23 cellular contexts compared by ENCODE assay signal in the genomic region with DNA sequence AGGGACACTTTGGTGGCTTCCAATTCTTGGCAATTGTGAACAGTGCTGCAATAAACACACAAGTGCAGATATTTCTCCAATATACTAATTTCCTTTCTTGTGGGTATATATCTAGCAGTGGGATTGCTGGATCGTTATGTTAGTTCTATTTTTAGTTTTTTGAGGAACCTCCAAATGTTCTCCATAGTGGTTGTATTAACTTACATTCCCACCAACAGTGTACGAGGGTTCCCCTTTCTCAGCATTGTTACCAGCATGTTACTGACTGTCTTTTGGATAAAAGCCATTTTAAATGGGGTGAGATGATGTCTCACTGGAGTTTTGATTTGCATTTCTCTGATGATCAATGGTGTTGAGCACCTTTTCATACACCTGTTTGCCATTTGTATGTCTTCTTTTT.
"Had no signal": no experiment of that assay in that cellular context is flagged by ENCODE, and none has a peak within 500 bp of the region (broad histone marks: within the 10 kb centered on the region; RNA-seq: fewer than 3 reads in every experiment).

No MANE protein-coding gene starts in this region.

- H3K36me3 Mint-ChIP-seq: natural killer cell treated with Interleukin-12 subunit alpha and Interleukin-12 subunit beta and Interleukin-15 and Interleukin-18, amount 100 ng/mL, for 72 hours; stimulated activated effector memory CD8-positive, alpha-beta T cell treated with anti-CD3 and anti-CD28 coated beads, Interleukin-12 subunit alpha, Interleukin-12 subunit beta, amount 100 ng/mL, for 72 hours had no signal

- H3K4me3 Mint-ChIP-seq: immature natural killer cell; natural killer cell treated with Interleukin-12 subunit alpha and Interleukin-12 subunit beta and Interleukin-15 and Interleukin-18, amount 100 ng/mL, for 72 hours; neural progenitor cell; stimulated activated effector memory CD8-positive, alpha-beta T cell treated with anti-CD3 and anti-CD28 coated beads, Interleukin-12 subunit alpha, Interleukin-12 subunit beta, amount 100 ng/mL, for 72 hours had no signal

- H3K4me1 ChIP-seq: neural progenitor cell, pancreas, right lobe of liver, suprapubic skin had no signal

- H3K27ac Mint-ChIP-seq: immature natural killer cell; neural progenitor cell; progenitor cell of endocrine pancreas; stimulated activated effector memory CD8-positive, alpha-beta T cell treated with anti-CD3 and anti-CD28 coated beads, Interleukin-12 subunit alpha, Interleukin-12 subunit beta, amount 100 ng/mL, for 72 hours had no signal

- H3K4me3 ChIP-seq: gastroesophageal sphincter, left lung, lower lobe of right lung, neural progenitor cell, pancreas, right lobe of liver, suprapubic skin, thyroid gland, upper lobe of left lung, vagina had no signal

- DNase-seq: effector memory CD4-positive, alpha-beta T cell; glutamatergic neuron; immature natural killer cell; left lung; lower lobe of right lung; mesenchymal stem cell; midbrain; occipital lobe; pancreas; right lobe of liver; stimulated activated CD4-positive, alpha-beta T cell treated with anti-CD3 and anti-CD28 coated beads, Interleukin-4, amount 100 ng/mL, for 1 hour; stimulated activated CD8-positive, alpha-beta memory T cell treated with anti-CD3 and anti-CD28 coated beads, Interleukin-4, amount 100 ng/mL, for 48 hours; stimulated activated naive CD8-positive, alpha-beta T cell treated with anti-CD3 and anti-CD28 coated beads, Interleukin-15, Interleukin-2, amounts not matched to agents 100 U/mL and 50 U/mL, for 24 hours; thyroid gland; upper lobe of left lung had no signal

- H3K9me3 Mint-ChIP-seq: immature natural killer cell; natural killer cell treated with Interleukin-12 subunit alpha and Interleukin-12 subunit beta and Interleukin-15 and Interleukin-18, amount 100 ng/mL, for 72 hours; stimulated activated effector memory CD8-positive, alpha-beta T cell treated with anti-CD3 and anti-CD28 coated beads, Interleukin-12 subunit alpha, Interleukin-12 subunit beta, amount 100 ng/mL, for 72 hours had no signal

- H3K27me3 Mint-ChIP-seq: natural killer cell treated with Interleukin-12 subunit alpha and Interleukin-12 subunit beta and Interleukin-15 and Interleukin-18, amount 100 ng/mL, for 72 hours; progenitor cell of endocrine pancreas had no signal

- H3K27me3 ChIP-seq: gastroesophageal sphincter, left lung, neural progenitor cell, pancreas, right lobe of liver, suprapubic skin, thyroid gland, upper lobe of left lung, vagina had no signal

- H3K9me3 ChIP-seq: gastroesophageal sphincter, lower lobe of right lung, pancreas, right lobe of liver, thyroid gland, upper lobe of left lung, vagina had no signal

- H3K27ac ChIP-seq: gastroesophageal sphincter, left lung, lower lobe of right lung, neural progenitor cell, pancreas, right lobe of liver, suprapubic skin, thyroid gland, upper lobe of left lung, vagina had no signal

- H3K36me3 ChIP-seq: gastroesophageal sphincter, left lung, lower lobe of right lung, neural progenitor cell, pancreas, right lobe of liver, suprapubic skin, thyroid gland, upper lobe of left lung, vagina had no signal

- ATAC-seq: esophagus mucosa; gastroesophageal sphincter; left lung; lower lobe of right lung; natural killer cell treated with Interleukin-12 subunit alpha and Interleukin-12 subunit beta and Interleukin-15 and Interleukin-18, amount 100 ng/mL, for 72 hours; pancreas; right lobe of liver; stimulated activated effector memory CD8-positive, alpha-beta T cell treated with anti-CD3 and anti-CD28 coated beads, Interleukin-12 subunit alpha, Interleukin-12 subunit beta, amount 100 ng/mL, for 72 hours; stimulated activated naive CD8-positive, alpha-beta T cell treated with anti-CD3 and anti-CD28 coated beads, Interleukin-15, Interleukin-2, amounts not matched to agents 100 U/mL and 50 U/mL, for 24 hours had no signal

- H3K4me1 Mint-ChIP-seq: neural progenitor cell; stimulated activated effector memory CD8-positive, alpha-beta T cell treated with anti-CD3 and anti-CD28 coated beads, Interleukin-12 subunit alpha, Interleukin-12 subunit beta, amount 100 ng/mL, for 72 hours had no signal
